2 cellular contexts compared by ENCODE assay signal in the genomic region with DNA sequence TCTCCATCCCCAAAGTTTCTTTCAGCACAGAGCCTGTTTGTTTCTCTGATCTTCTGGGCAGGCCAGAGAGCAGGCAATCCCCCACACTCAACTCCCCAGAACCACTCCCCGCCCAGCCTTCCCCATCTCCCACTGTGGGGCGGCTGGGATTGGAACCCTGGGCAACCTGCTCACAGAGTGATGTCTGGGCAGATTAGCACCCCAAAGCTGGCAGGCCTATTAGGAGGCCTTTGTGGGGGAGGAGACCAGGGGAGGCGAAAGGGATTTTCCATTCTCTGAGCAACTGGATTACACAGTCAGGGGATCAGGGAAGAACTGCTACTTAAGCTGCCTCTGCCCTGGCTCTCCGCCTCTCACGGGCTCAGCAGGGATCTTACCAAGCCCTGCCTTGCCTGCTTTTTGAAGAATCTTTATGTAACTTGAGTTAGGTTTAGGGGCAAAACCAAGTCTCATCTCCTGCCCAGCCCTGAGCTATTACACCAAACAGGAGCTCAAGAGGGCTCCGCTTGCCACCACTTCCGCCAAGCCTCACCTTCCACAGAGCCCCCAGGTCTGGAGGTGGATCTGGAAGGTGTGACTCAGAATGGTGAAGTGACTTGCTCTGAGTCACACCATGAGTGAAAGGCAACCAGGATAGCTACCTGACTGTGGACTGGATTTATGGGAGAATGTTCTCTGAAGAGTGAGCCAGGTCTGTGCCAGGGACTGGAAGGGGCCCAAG.
TF ChIP-seq lines count a peak whose summit lies in the region.

No MANE protein-coding gene starts in this region.

TF ChIP-seq in GM23338, 12 proteins besides CTCF, POLR2A, EP300 and RAD21 (continued from another document):
- TF ChIP-seq, protein P1, sequence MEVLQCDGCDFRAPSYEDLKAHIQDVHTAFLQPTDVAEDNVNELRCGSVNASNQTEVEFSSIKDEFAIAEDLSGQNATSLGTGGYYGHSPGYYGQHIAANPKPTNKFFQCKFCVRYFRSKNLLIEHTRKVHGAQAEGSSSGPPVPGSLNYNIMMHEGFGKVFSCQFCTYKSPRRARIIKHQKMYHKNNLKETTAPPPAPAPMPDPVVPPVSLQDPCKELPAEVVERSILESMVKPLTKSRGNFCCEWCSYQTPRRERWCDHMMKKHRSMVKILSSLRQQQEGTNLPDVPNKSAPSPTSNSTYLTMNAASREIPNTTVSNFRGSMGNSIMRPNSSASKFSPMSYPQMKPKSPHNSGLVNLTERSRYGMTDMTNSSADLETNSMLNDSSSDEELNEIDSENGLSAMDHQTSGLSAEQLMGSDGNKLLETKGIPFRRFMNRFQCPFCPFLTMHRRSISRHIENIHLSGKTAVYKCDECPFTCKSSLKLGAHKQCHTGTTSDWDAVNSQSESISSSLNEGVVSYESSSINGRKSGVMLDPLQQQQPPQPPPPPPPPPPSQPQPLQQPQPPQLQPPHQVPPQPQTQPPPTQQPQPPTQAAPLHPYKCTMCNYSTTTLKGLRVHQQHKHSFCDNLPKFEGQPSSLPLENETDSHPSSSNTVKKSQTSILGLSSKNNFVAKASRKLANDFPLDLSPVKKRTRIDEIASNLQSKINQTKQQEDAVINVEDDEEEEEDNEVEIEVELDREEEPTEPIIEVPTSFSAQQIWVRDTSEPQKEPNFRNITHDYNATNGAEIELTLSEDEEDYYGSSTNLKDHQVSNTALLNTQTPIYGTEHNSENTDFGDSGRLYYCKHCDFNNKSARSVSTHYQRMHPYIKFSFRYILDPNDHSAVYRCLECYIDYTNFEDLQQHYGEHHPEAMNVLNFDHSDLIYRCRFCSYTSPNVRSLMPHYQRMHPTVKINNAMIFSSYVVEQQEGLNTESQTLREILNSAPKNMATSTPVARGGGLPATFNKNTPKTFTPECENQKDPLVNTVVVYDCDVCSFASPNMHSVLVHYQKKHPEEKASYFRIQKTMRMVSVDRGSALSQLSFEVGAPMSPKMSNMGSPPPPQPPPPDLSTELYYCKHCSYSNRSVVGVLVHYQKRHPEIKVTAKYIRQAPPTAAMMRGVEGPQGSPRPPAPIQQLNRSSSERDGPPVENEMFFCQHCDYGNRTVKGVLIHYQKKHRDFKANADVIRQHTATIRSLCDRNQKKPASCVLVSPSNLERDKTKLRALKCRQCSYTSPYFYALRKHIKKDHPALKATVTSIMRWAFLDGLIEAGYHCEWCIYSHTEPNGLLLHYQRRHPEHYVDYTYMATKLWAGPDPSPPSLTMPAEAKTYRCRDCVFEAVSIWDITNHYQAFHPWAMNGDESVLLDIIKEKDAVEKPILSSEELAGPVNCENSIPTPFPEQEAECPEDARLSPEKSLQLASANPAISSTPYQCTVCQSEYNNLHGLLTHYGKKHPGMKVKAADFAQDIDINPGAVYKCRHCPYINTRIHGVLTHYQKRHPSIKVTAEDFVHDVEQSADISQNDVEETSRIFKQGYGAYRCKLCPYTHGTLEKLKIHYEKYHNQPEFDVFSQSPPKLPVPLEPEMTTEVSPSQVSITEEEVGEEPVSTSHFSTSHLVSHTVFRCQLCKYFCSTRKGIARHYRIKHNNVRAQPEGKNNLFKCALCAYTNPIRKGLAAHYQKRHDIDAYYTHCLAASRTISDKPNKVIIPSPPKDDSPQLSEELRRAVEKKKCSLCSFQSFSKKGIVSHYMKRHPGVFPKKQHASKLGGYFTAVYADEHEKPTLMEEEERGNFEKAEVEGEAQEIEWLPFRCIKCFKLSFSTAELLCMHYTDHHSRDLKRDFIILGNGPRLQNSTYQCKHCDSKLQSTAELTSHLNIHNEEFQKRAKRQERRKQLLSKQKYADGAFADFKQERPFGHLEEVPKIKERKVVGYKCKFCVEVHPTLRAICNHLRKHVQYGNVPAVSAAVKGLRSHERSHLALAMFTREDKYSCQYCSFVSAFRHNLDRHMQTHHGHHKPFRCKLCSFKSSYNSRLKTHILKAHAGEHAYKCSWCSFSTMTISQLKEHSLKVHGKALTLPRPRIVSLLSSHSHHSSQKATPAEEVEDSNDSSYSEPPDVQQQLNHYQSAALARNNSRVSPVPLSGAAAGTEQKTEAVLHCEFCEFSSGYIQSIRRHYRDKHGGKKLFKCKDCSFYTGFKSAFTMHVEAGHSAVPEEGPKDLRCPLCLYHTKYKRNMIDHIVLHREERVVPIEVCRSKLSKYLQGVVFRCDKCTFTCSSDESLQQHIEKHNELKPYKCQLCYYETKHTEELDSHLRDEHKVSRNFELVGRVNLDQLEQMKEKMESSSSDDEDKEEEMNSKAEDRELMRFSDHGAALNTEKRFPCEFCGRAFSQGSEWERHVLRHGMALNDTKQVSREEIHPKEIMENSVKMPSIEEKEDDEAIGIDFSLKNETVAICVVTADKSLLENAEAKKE (CRISPR knock-in tag; IDR thresholded peaks at IDR 0.05), result no peak
- TF ChIP-seq, protein P2, sequence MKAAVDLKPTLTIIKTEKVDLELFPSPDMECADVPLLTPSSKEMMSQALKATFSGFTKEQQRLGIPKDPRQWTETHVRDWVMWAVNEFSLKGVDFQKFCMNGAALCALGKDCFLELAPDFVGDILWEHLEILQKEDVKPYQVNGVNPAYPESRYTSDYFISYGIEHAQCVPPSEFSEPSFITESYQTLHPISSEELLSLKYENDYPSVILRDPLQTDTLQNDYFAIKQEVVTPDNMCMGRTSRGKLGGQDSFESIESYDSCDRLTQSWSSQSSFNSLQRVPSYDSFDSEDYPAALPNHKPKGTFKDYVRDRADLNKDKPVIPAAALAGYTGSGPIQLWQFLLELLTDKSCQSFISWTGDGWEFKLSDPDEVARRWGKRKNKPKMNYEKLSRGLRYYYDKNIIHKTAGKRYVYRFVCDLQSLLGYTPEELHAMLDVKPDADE (IDR thresholded peaks at IDR 0.05), result no peak
- TF ChIP-seq, protein P3, sequence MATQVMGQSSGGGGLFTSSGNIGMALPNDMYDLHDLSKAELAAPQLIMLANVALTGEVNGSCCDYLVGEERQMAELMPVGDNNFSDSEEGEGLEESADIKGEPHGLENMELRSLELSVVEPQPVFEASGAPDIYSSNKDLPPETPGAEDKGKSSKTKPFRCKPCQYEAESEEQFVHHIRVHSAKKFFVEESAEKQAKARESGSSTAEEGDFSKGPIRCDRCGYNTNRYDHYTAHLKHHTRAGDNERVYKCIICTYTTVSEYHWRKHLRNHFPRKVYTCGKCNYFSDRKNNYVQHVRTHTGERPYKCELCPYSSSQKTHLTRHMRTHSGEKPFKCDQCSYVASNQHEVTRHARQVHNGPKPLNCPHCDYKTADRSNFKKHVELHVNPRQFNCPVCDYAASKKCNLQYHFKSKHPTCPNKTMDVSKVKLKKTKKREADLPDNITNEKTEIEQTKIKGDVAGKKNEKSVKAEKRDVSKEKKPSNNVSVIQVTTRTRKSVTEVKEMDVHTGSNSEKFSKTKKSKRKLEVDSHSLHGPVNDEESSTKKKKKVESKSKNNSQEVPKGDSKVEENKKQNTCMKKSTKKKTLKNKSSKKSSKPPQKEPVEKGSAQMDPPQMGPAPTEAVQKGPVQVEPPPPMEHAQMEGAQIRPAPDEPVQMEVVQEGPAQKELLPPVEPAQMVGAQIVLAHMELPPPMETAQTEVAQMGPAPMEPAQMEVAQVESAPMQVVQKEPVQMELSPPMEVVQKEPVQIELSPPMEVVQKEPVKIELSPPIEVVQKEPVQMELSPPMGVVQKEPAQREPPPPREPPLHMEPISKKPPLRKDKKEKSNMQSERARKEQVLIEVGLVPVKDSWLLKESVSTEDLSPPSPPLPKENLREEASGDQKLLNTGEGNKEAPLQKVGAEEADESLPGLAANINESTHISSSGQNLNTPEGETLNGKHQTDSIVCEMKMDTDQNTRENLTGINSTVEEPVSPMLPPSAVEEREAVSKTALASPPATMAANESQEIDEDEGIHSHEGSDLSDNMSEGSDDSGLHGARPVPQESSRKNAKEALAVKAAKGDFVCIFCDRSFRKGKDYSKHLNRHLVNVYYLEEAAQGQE (IDR thresholded peaks at IDR 0.05; ENCODE audit: unreplicated experiment), result no peak
- TF ChIP-seq CREB1 (CRISPR knock-in tag; IDR thresholded peaks at IDR 0.05; ENCODE audit: low read depth), result no peak
- TF ChIP-seq ZNF114 (CRISPR knock-in tag; IDR thresholded peaks at IDR 0.05), result no peak

TF ChIP-seq in SK-N-SH treated with all-trans-retinoic acid at 6 μM for 48 hours, 23 proteins besides CTCF, POLR2A, EP300 and RAD21 (continued from another document):
- TF ChIP-seq, protein P4, sequence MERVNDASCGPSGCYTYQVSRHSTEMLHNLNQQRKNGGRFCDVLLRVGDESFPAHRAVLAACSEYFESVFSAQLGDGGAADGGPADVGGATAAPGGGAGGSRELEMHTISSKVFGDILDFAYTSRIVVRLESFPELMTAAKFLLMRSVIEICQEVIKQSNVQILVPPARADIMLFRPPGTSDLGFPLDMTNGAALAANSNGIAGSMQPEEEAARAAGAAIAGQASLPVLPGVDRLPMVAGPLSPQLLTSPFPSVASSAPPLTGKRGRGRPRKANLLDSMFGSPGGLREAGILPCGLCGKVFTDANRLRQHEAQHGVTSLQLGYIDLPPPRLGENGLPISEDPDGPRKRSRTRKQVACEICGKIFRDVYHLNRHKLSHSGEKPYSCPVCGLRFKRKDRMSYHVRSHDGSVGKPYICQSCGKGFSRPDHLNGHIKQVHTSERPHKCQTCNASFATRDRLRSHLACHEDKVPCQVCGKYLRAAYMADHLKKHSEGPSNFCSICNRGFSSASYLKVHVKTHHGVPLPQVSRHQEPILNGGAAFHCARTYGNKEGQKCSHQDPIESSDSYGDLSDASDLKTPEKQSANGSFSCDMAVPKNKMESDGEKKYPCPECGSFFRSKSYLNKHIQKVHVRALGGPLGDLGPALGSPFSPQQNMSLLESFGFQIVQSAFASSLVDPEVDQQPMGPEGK (CRISPR knock-in tag; IDR thresholded peaks at IDR 0.05; ENCODE audit: borderline replicate concordance), result no peak
- TF ChIP-seq BACH2 (CRISPR knock-in tag; IDR thresholded peaks at IDR 0.05; ENCODE audit: borderline replicate concordance), result no peak
- no peak for TF ChIP-seq OSR1 (CRISPR knock-in tag; IDR thresholded peaks at IDR 0.05)
